Comparison of ENCODE assay signal across 3 cellular contexts in genomic region chr12:40034712-40035111, GRCh38.
TF ChIP-seq lines count a peak whose summit lies in the region.

No MANE protein-coding gene starts in this region.

TF ChIP-seq in A549, 52 proteins besides CTCF, POLR2A, EP300 and RAD21:
- no peak for TF ChIP-seq RNF2 (IDR thresholded peaks at IDR 0.05; ENCODE audit: borderline replicate concordance, low read depth)
- TF ChIP-seq NPAS2 (CRISPR knock-in tag; IDR thresholded peaks at IDR 0.05; ENCODE audit: borderline replicate concordance) = no peak
- TF ChIP-seq FOSL2 (IDR thresholded peaks at IDR 0.05) = no peak
- peak; percentile 9; the same call in 1 of the 2 replicates for TF ChIP-seq FOSL2 (CRISPR knock-in tag; IDR thresholded peaks at IDR 0.05)

TF ChIP-seq in IMR-90, 13 proteins besides CTCF, POLR2A, EP300 and RAD21 (continued from another document):
- TF ChIP-seq NFE2L2 (IDR thresholded peaks at IDR 0.05; ENCODE audit: low read depth, low read length) (no peak), MAZ (IDR thresholded peaks at IDR 0.05; ENCODE audit: borderline replicate concordance, low read depth, low read length) (no peak), FOS (IDR thresholded peaks at IDR 0.05; ENCODE audit: low read depth, low read length) (no peak), USF2 (IDR thresholded peaks at IDR 0.05; ENCODE audit: low read depth, low read length) (no peak), RCOR1 (IDR thresholded peaks at IDR 0.05; ENCODE audit: insufficient replicate concordance, low read length) (no peak), CEBPB (IDR thresholded peaks at IDR 0.05; ENCODE audit: low read depth, low read length) (no peak), ELK1 (IDR thresholded peaks at IDR 0.05; ENCODE audit: borderline replicate concordance, low read depth, low read length) (no peak), RFX5 (IDR thresholded peaks at IDR 0.05; ENCODE audit: low read depth, low read length) (no peak), BHLHE40 (IDR thresholded peaks at IDR 0.05; ENCODE audit: low read depth, low read length) (no peak), MAFK (IDR thresholded peaks at IDR 0.05; ENCODE audit: low read depth, low read length) (no peak), SMC3 (IDR thresholded peaks at IDR 0.05; ENCODE audit: low read depth, low read length) (no peak), CHD1 (IDR thresholded peaks at IDR 0.05; ENCODE audit: low read depth, low read length) (no peak)

TF ChIP-seq in WTC11, 78 proteins besides CTCF, POLR2A, EP300 and RAD21:
- TF ChIP-seq ZSCAN18 (CRISPR knock-in tag; IDR thresholded peaks at IDR 0.05) = no peak
- TF ChIP-seq SP1 (CRISPR knock-in tag; conservative IDR thresholded peaks at IDR 0.05) = no peak
- no peak for TF ChIP-seq FOXK1 (CRISPR knock-in tag; IDR thresholded peaks at IDR 0.05)
- no peak for TF ChIP-seq ZNF281 (CRISPR knock-in tag; IDR thresholded peaks at IDR 0.05)
- no peak for TF ChIP-seq HMGXB4 (CRISPR knock-in tag; IDR thresholded peaks at IDR 0.05)
- TF ChIP-seq NFYB (CRISPR knock-in tag; conservative IDR thresholded peaks at IDR 0.05; ENCODE audit: low read depth) = no peak
